24 cellular contexts compared by ENCODE assay signal in the genomic region with DNA sequence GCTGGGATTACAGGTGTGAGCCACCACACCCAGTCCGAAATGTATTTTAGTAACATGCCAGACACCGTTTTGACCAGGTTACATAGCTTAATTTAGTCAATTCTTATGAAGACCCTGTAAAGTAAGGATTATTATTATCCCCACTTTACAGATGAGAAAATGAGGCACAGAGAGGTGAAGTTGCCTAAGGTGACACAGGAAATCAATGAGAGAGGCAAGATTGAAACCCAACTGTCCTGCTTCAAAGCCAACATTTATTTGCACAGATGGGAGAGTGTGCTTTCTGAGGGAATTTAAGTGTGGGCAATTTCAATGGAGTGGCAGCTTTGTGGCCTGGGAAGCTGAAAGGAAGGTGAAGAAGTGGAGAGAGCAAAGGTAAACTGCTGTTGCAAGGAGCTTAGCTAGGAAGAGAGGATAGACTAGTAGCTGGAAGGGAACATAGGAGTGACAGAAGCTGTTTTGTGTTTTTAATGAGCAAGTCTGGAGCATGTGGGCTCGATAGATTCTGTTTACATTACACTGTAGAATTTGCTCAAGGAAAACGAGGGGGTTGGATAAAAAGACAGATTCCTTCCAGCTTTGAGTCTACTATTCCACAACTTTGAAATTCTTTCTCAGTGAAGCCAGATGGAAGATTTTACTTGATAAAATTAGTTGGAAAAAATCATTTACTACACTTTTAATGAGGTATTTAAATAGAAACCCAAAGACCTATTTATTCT. TPM values are rescaled to one million over a fixed set of nuclear protein-coding genes. Genes with fewer than 3 reads are reported as not detected.
A peak's percentile ranks its signal among the peaks of the same experiment; 100 is the strongest.
DNase-seq lines count a peak whose midpoint lies in the region; ATAC-seq, FAIRE-seq and TF ChIP-seq lines count a peak whose summit lies in the region.
"Had no signal": no experiment of that assay in that cellular context is flagged by ENCODE, and none has a peak within 500 bp of the region (broad histone marks: within the 10 kb centered on the region; RNA-seq: fewer than 3 reads in every experiment).

No MANE protein-coding gene starts in this region.

- H3K36me3 ChIP-seq in IMR-90 (ENCODE audit: control insufficient read depth, insufficient read depth, low read length) (no peaks in the 10 kb centered on the region), endothelial cell of umbilical vein (ENCODE audit: control insufficient read depth in 2 of 2, extremely low read depth in 1 of 2, insufficient read depth in 2 of 2, low read length in 2 of 2) (no peaks in the 10 kb centered on the region), osteoblast (ENCODE audit: insufficient read depth, low read length) (no peaks in the 10 kb centered on the region), adrenal gland (replicated peaks in 1 of 2) (no peaks in the 10 kb centered on the region)
- H3K36me3 ChIP-seq: thoracic aorta had no signal

- peak overlapping the region; percentile 13 for H3K4ac ChIP-seq in IMR-90 (ENCODE audit: low read depth, low read length)

- intact Hi-C loops in IMR-90 (cut with micrococcal nuclease) = no loop called here
- intact Hi-C loops in endothelial cell of umbilical vein (cut with micrococcal nuclease) = no loop called here
- intact Hi-C loops in adrenal gland (cut with DNase I) = no loop called here
- intact Hi-C loops in activated CD4-positive, alpha-beta T cell treated with anti-CD3 and anti-CD28 coated beads for 36 hours (cut with DNase I, micrococcal nuclease) = no loop called here

- H4K20me1 ChIP-seq in IMR-90 (ENCODE audit: insufficient read depth, low read length) = no peaks in the 10 kb centered on the region
- no peaks in the 10 kb centered on the region for H4K20me1 ChIP-seq in endothelial cell of umbilical vein (replicated peaks; ENCODE audit: control insufficient read depth, extremely low read depth, insufficient read depth, low read length)
- no peaks in the 10 kb centered on the region for H4K20me1 ChIP-seq in osteoblast (ENCODE audit: insufficient read depth, low read length)

- H3K9ac ChIP-seq in IMR-90 (ENCODE audit: low read depth, low read length) = no peak overlapping the region
- no peak overlapping the region for H3K9ac ChIP-seq in endothelial cell of umbilical vein (replicated peaks; ENCODE audit: extremely low read depth, insufficient read depth, low read length)
- H3K9ac ChIP-seq: KMS-11 had no signal

- H3K27ac Mint-ChIP-seq in activated CD4-positive, alpha-beta T cell treated with anti-CD3 and anti-CD28 coated beads for 36 hours = no peak overlapping the region
- H3K27ac Mint-ChIP-seq: activated naive CD8-positive, alpha-beta T cell treated with anti-CD3 and anti-CD28 coated beads, Interleukin-2, amount 50 U/mL, for 24 hours; CD4-positive, alpha-beta memory T cell; natural killer cell treated with Interleukin-12 subunit alpha and Interleukin-12 subunit beta and Interleukin-15 and Interleukin-18, amount 100 ng/mL, for 72 hours; stimulated activated memory B cell treated with anti-CD40 and anti-IgM and Interleukin-4, amounts not matched to agents 10 μg/mL and 1 μg/mL and 100 μg/mL, for 72 hours; T-helper 17 cell had no signal

- peak; percentile 88 for ATAC-seq in IMR-90 (ENCODE audit: low read depth)
- no peak for ATAC-seq in HG02610 (IDR thresholded peaks at IDR 0.05; ENCODE audit: unreplicated experiment)
- no peak for ATAC-seq in activated CD4-positive, alpha-beta T cell treated with anti-CD3 and anti-CD28 coated beads for 36 hours
- ATAC-seq: activated naive CD8-positive, alpha-beta T cell treated with anti-CD3 and anti-CD28 coated beads, Interleukin-2, amount 50 U/mL, for 24 hours; natural killer cell treated with Interleukin-12 subunit alpha and Interleukin-12 subunit beta and Interleukin-15 and Interleukin-18, amount 100 ng/mL, for 72 hours; stimulated activated memory B cell treated with anti-CD40 and anti-IgM and Interleukin-4, amounts not matched to agents 10 μg/mL and 1 μg/mL and 100 μg/mL, for 72 hours; T-helper 17 cell had no signal

- 0 out of 2 replicates have a peak overlapping the region, but pooled peaks have one; percentile 5 for H3K14ac ChIP-seq in IMR-90 (replicated peaks; ENCODE audit: low read depth, low read length)

- TF ChIP-seq CTCF in IMR-90 (conservative IDR thresholded peaks at IDR 0.05; ENCODE audit: low read depth, low read length) (no peak), endothelial cell of umbilical vein (IDR thresholded peaks at IDR 0.05; ENCODE audit: extremely low read depth in 1 of 2, insufficient read depth in 1 of 2, low read depth in 1 of 2, low read length in 2 of 2) (no peak), osteoblast (IDR thresholded peaks at IDR 0.05; ENCODE audit: extremely low read depth, low read depth, low read length) (no peak), adrenal gland (IDR thresholded peaks at IDR 0.05) (no peak)

- H2BK15ac ChIP-seq in IMR-90 (ENCODE audit: low read depth, low read length) = no peak overlapping the region

- TF ChIP-seq POLR2A in IMR-90 (IDR thresholded peaks at IDR 0.05; ENCODE audit: low read depth, low read length) = no peak
- TF ChIP-seq POLR2A in endothelial cell of umbilical vein (IDR thresholded peaks at IDR 0.05; ENCODE audit: low read depth, low read length) = no peak
- no peak for TF ChIP-seq POLR2A in adrenal gland (IDR thresholded peaks at IDR 0.05)

- H3K23ac ChIP-seq in IMR-90 (ENCODE audit: low read depth, low read length) = no peak overlapping the region

- H3K27ac ChIP-seq in IMR-90 (ENCODE audit: insufficient read depth, low read length) = peak overlapping the region; percentile 91; the same call in 1 of the 2 replicates
- H3K27ac ChIP-seq in endothelial cell of umbilical vein (ENCODE audit: insufficient read depth, low read depth, low read length) = no peak overlapping the region
- H3K27ac ChIP-seq in osteoblast (ENCODE audit: low read depth, low read length) = no peak overlapping the region
- no peak overlapping the region for H3K27ac ChIP-seq in adrenal gland
- H3K27ac ChIP-seq: dorsolateral prefrontal cortex, KMS-11, thoracic aorta had no signal

- H4K8ac ChIP-seq in IMR-90 (ENCODE audit: low read depth in 2 of 2, low read length in 2 of 2) = 0 out of 4 replicates have a peak overlapping the region, but pooled peaks of 1 of the 2 experiments have one; percentile 6

- H2AFZ ChIP-seq in IMR-90 (replicated peaks; ENCODE audit: low read length, poor library complexity) (peak overlapping the region; percentile 5), endothelial cell of umbilical vein (ENCODE audit: low read depth, low read length) (peak overlapping the region; percentile 86), osteoblast (ENCODE audit: low read length) (peak overlapping the region; percentile 24)

- H3K79me2 ChIP-seq in endothelial cell of umbilical vein (ENCODE audit: control insufficient read depth, insufficient read depth, low read length) (no peaks in the 10 kb centered on the region), osteoblast (ENCODE audit: insufficient read depth, low read length) (no peaks in the 10 kb centered on the region)

- no peaks in the 10 kb centered on the region for H3K4me1 Mint-ChIP-seq in activated CD4-positive, alpha-beta T cell treated with anti-CD3 and anti-CD28 coated beads for 36 hours
- H3K4me1 Mint-ChIP-seq: activated naive CD8-positive, alpha-beta T cell treated with anti-CD3 and anti-CD28 coated beads, Interleukin-2, amount 50 U/mL, for 24 hours; CD4-positive, alpha-beta memory T cell; stimulated activated memory B cell treated with anti-CD40 and anti-IgM and Interleukin-4, amounts not matched to agents 10 μg/mL and 1 μg/mL and 100 μg/mL, for 72 hours; T-helper 17 cell had no signal

- H3K9me3 Mint-ChIP-seq in activated CD4-positive, alpha-beta T cell treated with anti-CD3 and anti-CD28 coated beads for 36 hours (ENCODE audit: low read depth) = no peaks in the 10 kb centered on the region
- H3K9me3 Mint-ChIP-seq: activated naive CD8-positive, alpha-beta T cell treated with anti-CD3 and anti-CD28 coated beads, Interleukin-2, amount 50 U/mL, for 24 hours; CD4-positive, alpha-beta memory T cell; natural killer cell treated with Interleukin-12 subunit alpha and Interleukin-12 subunit beta and Interleukin-15 and Interleukin-18, amount 100 ng/mL, for 72 hours; stimulated activated memory B cell treated with anti-CD40 and anti-IgM and Interleukin-4, amounts not matched to agents 10 μg/mL and 1 μg/mL and 100 μg/mL, for 72 hours had no signal

- no peak for TF ChIP-seq RAD21 in IMR-90 (IDR thresholded peaks at IDR 0.05; ENCODE audit: low read length)

- H4K91ac ChIP-seq in IMR-90 (ENCODE audit: insufficient read depth, low read depth, low read length) = no peak overlapping the region

- H3K4me2 ChIP-seq in IMR-90 (ENCODE audit: low read depth, low read length) (peak overlapping the region; percentile 88), endothelial cell of umbilical vein (ENCODE audit: insufficient read depth, low read length) (no peak overlapping the region), osteoblast (ENCODE audit: insufficient read depth, low read length) (peak overlapping the region; percentile 25)
- H3K4me2 ChIP-seq: KMS-11 had no signal

- peak overlapping the region; percentile 67; the same call in 1 of the 2 replicates for H4K5ac ChIP-seq in IMR-90 (ENCODE audit: low read depth, low read length)

- H3K9me3 ChIP-seq in IMR-90 (ENCODE audit: control insufficient read depth, insufficient read depth, low read length) (no peaks in the 10 kb centered on the region), endothelial cell of umbilical vein (replicated peaks; ENCODE audit: control insufficient read depth, insufficient read depth, low read length) (no peaks in the 10 kb centered on the region), osteoblast (ENCODE audit: low read depth, low read length) (no peaks in the 10 kb centered on the region), adrenal gland (replicated peaks in 1 of 3) (no peaks in the 10 kb centered on the region)
- H3K9me3 ChIP-seq: thoracic aorta had no signal

- H3K27me3 Mint-ChIP-seq in activated CD4-positive, alpha-beta T cell treated with anti-CD3 and anti-CD28 coated beads for 36 hours = no peaks in the 10 kb centered on the region

- H2AK5ac ChIP-seq in IMR-90 (ENCODE audit: low read depth, low read length) = peak overlapping the region; percentile 41; the same call in 1 of the 2 replicates

- H2AK9ac ChIP-seq in IMR-90 (replicated peaks; ENCODE audit: low read depth, low read length, poor library complexity) = no peak overlapping the region

- H3K18ac ChIP-seq in IMR-90 (ENCODE audit: low read depth, low read length) = peak overlapping the region; percentile 82

- no peak overlapping the region for H3K4me3 Mint-ChIP-seq in activated CD4-positive, alpha-beta T cell treated with anti-CD3 and anti-CD28 coated beads for 36 hours
- H3K4me3 Mint-ChIP-seq: activated naive CD8-positive, alpha-beta T cell treated with anti-CD3 and anti-CD28 coated beads, Interleukin-2, amount 50 U/mL, for 24 hours; CD4-positive, alpha-beta memory T cell; natural killer cell treated with Interleukin-12 subunit alpha and Interleukin-12 subunit beta and Interleukin-15 and Interleukin-18, amount 100 ng/mL, for 72 hours; stimulated activated memory B cell treated with anti-CD40 and anti-IgM and Interleukin-4, amounts not matched to agents 10 μg/mL and 1 μg/mL and 100 μg/mL, for 72 hours; T-helper 17 cell had no signal

- dilution Hi-C loops in IMR-90 (cut with HindIII; ENCODE audit: low sequenced_read_pairs, unreplicated experiment) (no loop called here), endothelial cell of umbilical vein (cut with MboI; ENCODE audit: extremely low pct_ligation_motif_present, low sequenced_read_pairs) (no loop called here)

- BruUV-seq in IMR-90 (replicated peaks; lab: Mats Ljungman, UMichigan) = no TSS peak
- BruUV-seq in endothelial cell of umbilical vein (replicated peaks; lab: Mats Ljungman, UMichigan) = no TSS peak

- POLR2A ChIA-PET in IMR-90 (lab: Charles Lee; ENCODE audit: unreplicated experiment) = no interaction called here
- POLR2A ChIA-PET in endothelial cell of umbilical vein (lab: Charles Lee) = no interaction called here
- POLR2A ChIA-PET in activated CD4-positive, alpha-beta T cell treated with anti-CD3 and anti-CD28 coated beads for 36 hours (lab: Charles Lee) = no interaction called here

- H2BK5ac ChIP-seq in IMR-90 (ENCODE audit: low read depth, low read length, poor library complexity, severe bottlenecking) = peak overlapping the region; percentile 55

- FAIRE-seq in endothelial cell of umbilical vein (lab: Jason Lieb, UNC) = no peak

- WGBS in IMR-90 (ENCODE audit: extremely low coverage in 2 of 2, insufficient read length in 1 of 2), 2 experiments = no CpG with 5 or more reads among the region's 4 CpGs
- 57 to 66% (median 61%) methylated on average over 4 of the region's 4 CpGs for WGBS in adrenal gland, 4 donors

- H3K9me1 ChIP-seq in IMR-90 (ENCODE audit: insufficient read depth, low read length) (no peaks in the 10 kb centered on the region), endothelial cell of umbilical vein (replicated peaks; ENCODE audit: control insufficient read depth, extremely low read depth, insufficient read depth, low read length) (no peaks in the 10 kb centered on the region)

- H3K27me3 ChIP-seq in IMR-90 (ENCODE audit: control insufficient read depth, insufficient read depth, low read length) = no peaks in the 10 kb centered on the region
- no peaks in the 10 kb centered on the region for H3K27me3 ChIP-seq in endothelial cell of umbilical vein (ENCODE audit: control insufficient read depth in 2 of 2, insufficient read depth in 2 of 2, low read length in 2 of 2)
- no peaks in the 10 kb centered on the region for H3K27me3 ChIP-seq in osteoblast (ENCODE audit: insufficient read depth, low read length)
- H3K27me3 ChIP-seq in adrenal gland = no peaks in the 10 kb centered on the region
- H3K27me3 ChIP-seq: dorsolateral prefrontal cortex had no signal

- H3K56ac ChIP-seq in IMR-90 (ENCODE audit: extremely low read depth, insufficient read depth, low read length) = no peak overlapping the region

- CTCF ChIA-PET in IMR-90 (lab: Yijun Ruan, JAX) = interaction anchor here (2.6 kb wide), 1 partner anchor 12 kb away, joined by 8 read pairs; no protein-coding TSS in a partner anchor
- CTCF ChIA-PET in endothelial cell of umbilical vein (lab: Charles Lee) = interaction anchor here (1.0 to 2.0 kb wide), 6 partner anchors 12 to 224 kb away, joined by 3 to 5 read pairs (median 4); no protein-coding TSS in a partner anchor
- CTCF ChIA-PET in activated CD4-positive, alpha-beta T cell treated with anti-CD3 and anti-CD28 coated beads for 36 hours (lab: Charles Lee) = interaction anchor here (0.6 kb wide), 1 partner anchor 235 kb away, joined by 3 read pairs; no protein-coding TSS in a partner anchor

- in situ Hi-C loops in IMR-90 (cut with MboI; ENCODE audit: low sequenced_read_pairs) = no loop called here

- H3K4me1 ChIP-seq in IMR-90 (ENCODE audit: control insufficient read depth, insufficient read depth, low read length) = peaks cover 10% of the 10 kb centered on the region
- no peaks in the 10 kb centered on the region for H3K4me1 ChIP-seq in endothelial cell of umbilical vein (ENCODE audit: control insufficient read depth, extremely low read depth, insufficient read depth, low read length)
- H3K4me1 ChIP-seq in osteoblast (ENCODE audit: insufficient read depth, low read length) = peaks cover 8% of the 10 kb centered on the region
- no peaks in the 10 kb centered on the region for H3K4me1 ChIP-seq in adrenal gland (replicated peaks in 1 of 2)

- H2BK120ac ChIP-seq in IMR-90 (ENCODE audit: low read depth, low read length) = 0 out of 2 replicates have a peak overlapping the region, but pooled peaks have one; percentile 4

- peak overlapping the region; percentile 24; the same call in 1 of the 2 replicates for H2BK20ac ChIP-seq in IMR-90 (ENCODE audit: low read depth, low read length)

- DNase-seq in NCI-H82 (lab: John Stamatoyannopoulos, UW) = peak; percentile 19
- no peak for DNase-seq in NCI-H82 treated with DMSO at 0.1 percent for 48 hours (lab: John Stamatoyannopoulos, UW; ENCODE audit: unreplicated experiment)
- peak; percentile 83 for DNase-seq in IMR-90
- DNase-seq in endothelial cell of umbilical vein (ENCODE audit: low read depth, low spot score) = peak; percentile 40
- DNase-seq in osteoblast (ENCODE audit: insufficient read length, low spot score, missing footprints) = peak; percentile 72
- DNase-seq in adrenal gland = no peak
- no peak for DNase-seq in activated CD4-positive, alpha-beta T cell treated with anti-CD3 and anti-CD28 coated beads for 36 hours
- DNase-seq: activated CD8-positive, alpha-beta memory T cell treated with anti-CD3 and anti-CD28 coated beads, Interleukin-2, amount 50 U/mL, for 48 hours; activated effector memory CD4-positive, alpha-beta T cell treated with Interleukin-2 at 50 U/mL for 16 hours; activated naive CD8-positive, alpha-beta T cell treated with anti-CD3 and anti-CD28 coated beads, Interleukin-2, amount 50 U/mL, for 24 hours; CD4-positive, alpha-beta memory T cell; DMS79 treated with DMSO at 0.1 percent for 48 hours; dorsolateral prefrontal cortex; H7; NCI-H1048; NCI-H748 treated with DMSO at 0.1 percent for 48 hours; OCI-M1; stimulated activated CD4-positive, alpha-beta T cell treated with anti-CD3 and anti-CD28 coated beads, Interleukin-1b, Interleukin-23, amount 100 ng/mL, for 48 hours; T-helper 17 cell had no signal

- H3K4me3 ChIP-seq in IMR-90 (ENCODE audit: insufficient read depth, low read depth, low read length) (no peak overlapping the region), endothelial cell of umbilical vein (replicated peaks in 1 of 3; ENCODE audit: insufficient read depth in 1 of 3, low read depth in 1 of 3, low read length in 3 of 3) (no peak overlapping the region), osteoblast (ENCODE audit: insufficient read depth, low read length) (no peak overlapping the region), adrenal gland (no peak overlapping the region)
- H3K4me3 ChIP-seq: dorsolateral prefrontal cortex, thoracic aorta had no signal

- no peaks in the 10 kb centered on the region for H3K36me3 Mint-ChIP-seq in activated CD4-positive, alpha-beta T cell treated with anti-CD3 and anti-CD28 coated beads for 36 hours (ENCODE audit: low read depth)
- H3K36me3 Mint-ChIP-seq: CD4-positive, alpha-beta memory T cell; natural killer cell treated with Interleukin-12 subunit alpha and Interleukin-12 subunit beta and Interleukin-15 and Interleukin-18, amount 100 ng/mL, for 72 hours; stimulated activated memory B cell treated with anti-CD40 and anti-IgM and Interleukin-4, amounts not matched to agents 10 μg/mL and 1 μg/mL and 100 μg/mL, for 72 hours had no signal

- no peaks in the 10 kb centered on the region for H3K79me1 ChIP-seq in IMR-90 (ENCODE audit: low read depth in 1 of 2, low read length in 2 of 2)

RNA-seq across cellular contexts. Expression of a gene that starts 19.2 kb away (rescaled TPM):
- total RNA-seq in IMR-90 (2012; rRNA removed) = 102 and 104 TPM in 2 replicates
- 45.0 and 45.1 TPM in 2 replicates for polyA plus RNA-seq in IMR-90 (2012; rRNA removed)
- 14.0 and 14.1 TPM in 2 replicates for polyA plus RNA-seq in IMR-90 (2012; cell fraction: cytosol; rRNA removed)
- 26.2 and 55.5 TPM in 2 replicates for polyA plus RNA-seq in IMR-90 (2012; cell fraction: nucleus; rRNA removed; ENCODE audit: low replicate concordance)
- 11.9 and 12.1 TPM in 2 replicates for total RNA-seq in endothelial cell of umbilical vein
- polyA plus RNA-seq in endothelial cell of umbilical vein = 7.2 and 8.4 TPM in 2 replicates
- 9.5 and 11.7 TPM in 2 replicates for polyA plus RNA-seq in endothelial cell of umbilical vein (2011; cell fraction: cytosol; rRNA removed)
- 13.6 and 15.7 TPM in 2 replicates for polyA plus RNA-seq in endothelial cell of umbilical vein (2011; cell fraction: nucleus; rRNA removed)
- 13.2 and 17.3 TPM in 2 replicates for polyA plus RNA-seq in endothelial cell of umbilical vein (2012)
- 9.1 and 22.2 TPM in 2 replicates for polyA minus RNA-seq in endothelial cell of umbilical vein
- 3.0 TPM for polyA minus RNA-seq in endothelial cell of umbilical vein (2011; cell fraction: cytosol; rRNA and poly(A)+ RNA removed)
- 25.4 and 26.6 TPM in 2 replicates for polyA minus RNA-seq in endothelial cell of umbilical vein (2011; cell fraction: nucleus; rRNA and poly(A)+ RNA removed)
- 139 and 160 TPM in 2 replicates for total RNA-seq in osteoblast
- 10 to 100 TPM; 20.7 to 76.8 (median 40.1) TPM for total RNA-seq in adrenal gland
- 10 to 100 TPM; 14.6 to 27.3 (median 17.9) TPM for polyA plus RNA-seq in adrenal gland
- total RNA-seq in activated CD4-positive, alpha-beta T cell treated with anti-CD3 and anti-CD28 coated beads for 36 hours = 1 to 10 TPM; 1.5 to 2.0 TPM

Comparison
In these comparisons a context has a peak if more than half of its experiments do, and no peak if none do; other contexts are left out.
1. DNase-seq: peak in NCI-H82 (single experiment), IMR-90 (single experiment), endothelial cell of umbilical vein (single experiment) and osteoblast (single experiment); none in NCI-H82 treated with DMSO at 0.1 percent for 48 hours (single experiment), adrenal gland (0 of 7) and activated CD4-positive, alpha-beta T cell treated with anti-CD3 and anti-CD28 coated beads for 36 hours (single experiment).
2. H2AFZ ChIP-seq: peak in every context shown above with its lines; median percentile 86 in endothelial cell of umbilical vein; 24 in osteoblast; 5 in IMR-90.